In the genomic region with DNA sequence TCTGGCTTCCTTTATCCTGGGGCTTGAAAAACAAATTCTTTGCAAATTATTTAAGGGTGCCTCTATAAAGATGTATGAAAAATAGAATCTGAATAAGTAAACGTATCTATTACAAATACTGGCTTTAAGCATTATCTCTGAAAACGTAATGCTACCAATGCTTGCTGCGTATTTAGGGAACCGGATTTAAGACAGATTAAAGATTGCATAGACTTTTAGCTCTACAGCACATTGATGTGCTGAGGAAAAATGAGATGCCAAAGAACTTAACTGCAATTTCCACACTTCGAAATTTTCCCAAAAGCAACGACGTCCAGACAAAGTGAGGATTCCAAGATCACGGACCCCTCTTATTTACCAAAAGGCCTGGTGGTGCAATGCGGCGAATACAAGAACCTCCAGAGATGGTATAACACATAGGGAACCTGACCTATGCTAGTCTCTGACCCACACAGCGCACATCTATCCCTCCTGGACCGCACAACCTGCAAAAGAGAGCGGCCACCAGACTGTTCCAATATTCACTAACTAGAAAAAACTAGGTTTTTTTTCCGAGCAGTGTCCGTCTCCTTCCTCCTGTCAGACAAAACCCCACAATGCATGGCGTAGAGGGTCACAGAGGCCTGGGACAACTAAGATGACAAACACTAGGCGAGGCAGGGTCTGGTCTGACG, we compare ENCODE assay signal across 8 cellular contexts. TPM values are rescaled to one million over a fixed set of nuclear protein-coding genes. Genes with fewer than 3 reads are reported as not detected.
DNase-seq lines count a peak whose midpoint lies in the region; ATAC-seq and TF ChIP-seq lines count a peak whose summit lies in the region.

No MANE protein-coding gene starts in this region.

- TF ChIP-seq CTCF in thoracic aorta (IDR thresholded peaks at IDR 0.05), result no peak

- H3K36me3 ChIP-seq in thoracic aorta, result peaks cover 14% of the 10 kb centered on the region

- no peaks in the 10 kb centered on the region for H3K27me3 ChIP-seq in thoracic aorta (replicated peaks; ENCODE audit: insufficient read depth)

- H3K27ac ChIP-seq in thoracic aorta, result peak overlapping the region; percentile 89 to 92

- peak overlapping the region; percentile 93 for H3K4me3 ChIP-seq in thoracic aorta

- H3K9me3 ChIP-seq in thoracic aorta, result no peaks in the 10 kb centered on the region

- peaks cover 29 to 46% of the 10 kb centered on the region in 2 donors for H3K4me1 ChIP-seq in thoracic aorta (ENCODE audit: control insufficient read depth in 1 of 2, low read depth in 2 of 2)

- DNase-seq in CD1c-positive myeloid dendritic cell (ENCODE audit: extremely low spot score) (peak; percentile 20), amniotic epithelial cell (ENCODE audit: low read depth) (peak; percentile 20), iPS-NIHi11 (ENCODE audit: low spot score) (peak; percentile 19), thoracic aorta (ENCODE audit: low spot score) (no peak), NCI-H446 (lab: John Stamatoyannopoulos, UW) (no peak), OCI-M2 (lab: John Stamatoyannopoulos, UW; ENCODE audit: unreplicated experiment) (no peak)

- ATAC-seq in GM19452 (IDR thresholded peaks at IDR 0.05; ENCODE audit: unreplicated experiment), result peak; percentile 19
- ATAC-seq in HG03460 (IDR thresholded peaks at IDR 0.05; ENCODE audit: unreplicated experiment), result peak; percentile 23
- peak; percentile 17 for ATAC-seq in thoracic aorta (ENCODE audit: insufficient number of reproducible peaks, low FRiP score, low read depth)

RNA-seq across cellular contexts. Expression of a gene that starts 34.3 kb away (rescaled TPM):
- 10 to 100 TPM; 26.5 to 46.1 TPM for total RNA-seq in thoracic aorta

Comparison
In these comparisons a context has a peak if more than half of its experiments do, and no peak if none do; other contexts are left out.
1. DNase-seq: peak in CD1c-positive myeloid dendritic cell (single experiment), amniotic epithelial cell (single experiment) and iPS-NIHi11 (single experiment); none in thoracic aorta (single experiment), NCI-H446 (0 of 2) and OCI-M2 (single experiment).
2. Peak in every context shown above with its lines, with median percentiles within 50 percentile points of each other: ATAC-seq.